Comparison of ENCODE assay signal across 8 cellular contexts in the genomic region with DNA sequence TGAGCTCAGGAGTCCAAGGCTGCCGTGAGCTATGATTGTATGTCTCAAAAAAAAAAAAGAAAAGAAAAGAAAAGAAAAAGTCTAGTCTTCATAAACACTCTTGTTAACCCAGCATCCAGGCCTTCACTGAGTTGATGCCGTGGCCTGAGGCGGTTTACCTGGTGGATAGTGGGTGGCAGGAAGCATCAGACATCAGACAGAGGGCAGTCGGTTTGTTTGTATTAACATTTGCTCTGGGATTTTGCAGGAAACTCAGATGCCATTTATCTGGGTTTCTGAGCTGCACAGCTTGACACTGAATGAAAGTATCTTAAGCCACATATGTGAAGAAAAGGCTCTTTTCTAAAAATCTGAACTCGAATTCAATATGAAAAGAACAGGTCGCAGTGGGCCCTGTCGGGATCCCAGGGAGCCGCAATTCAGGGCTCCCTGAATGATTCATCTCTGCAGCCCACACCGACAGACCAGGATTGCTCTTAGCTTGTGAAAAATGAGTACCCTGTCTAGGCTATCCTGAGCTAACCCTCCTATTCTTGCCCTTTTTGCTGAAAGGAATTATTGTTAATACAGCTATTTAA. TPM values are rescaled to one million over a fixed set of nuclear protein-coding genes. Genes with fewer than 3 reads are reported as not detected.
DNase-seq lines count a peak whose midpoint lies in the region; ATAC-seq and TF ChIP-seq lines count a peak whose summit lies in the region.

No MANE protein-coding gene starts in this region.

- no peak for TF ChIP-seq CTCF in esophagus muscularis mucosa (IDR thresholded peaks at IDR 0.05)
- no peak for TF ChIP-seq CTCF in gastrocnemius medialis (IDR thresholded peaks at IDR 0.05 in 4 of 5, conservative IDR thresholded peaks at IDR 0.05 in 1 of 5)

- no peak overlapping the region for H3K4me3 ChIP-seq in SJSA1
- H3K4me3 ChIP-seq in esophagus muscularis mucosa: peak overlapping the region; percentile 67 to 84 (median 74)
- H3K4me3 ChIP-seq in gastrocnemius medialis: peak overlapping the region; percentile 62 to 67 (median 64)

- H3K27ac ChIP-seq in SJSA1: peak overlapping the region; percentile 40
- H3K27ac ChIP-seq in esophagus muscularis mucosa (replicated peaks in 1 of 4): peak overlapping the region in 1 of 4 donors; percentile 45
- peak overlapping the region; percentile 87 to 92 (median 90) for H3K27ac ChIP-seq in gastrocnemius medialis

- TF ChIP-seq EP300 in esophagus muscularis mucosa (IDR thresholded peaks at IDR 0.05): no peak

- intact Hi-C loops in esophagus muscularis mucosa (cut with DNase I): no loop called here
- intact Hi-C loops in gastrocnemius medialis (cut with DNase I; ENCODE audit: low total_unique reads): no loop called here

- H3K9me3 ChIP-seq in SJSA1 (replicated peaks): no peaks in the 10 kb centered on the region
- H3K9me3 ChIP-seq in esophagus muscularis mucosa: no peaks in the 10 kb centered on the region
- no peaks in the 10 kb centered on the region for H3K9me3 ChIP-seq in gastrocnemius medialis

- DNase-seq in NCI-H1417 (lab: John Stamatoyannopoulos, UW) (peak in 2 of 3 experiments; percentile 35 to 75), NCI-H1417 treated with DMSO at 0.1 percent for 48 hours (lab: John Stamatoyannopoulos, UW) (no peak), SJSA1 (ENCODE audit: low read depth in 1 of 2, low spot score in 2 of 2) (no peak), esophagus muscularis mucosa (ENCODE audit: extremely low spot score) (no peak), gastrocnemius medialis (no peak), kidney glomerular epithelial cell (lab: John Stamatoyannopoulos, UW) (no peak), NOMO-1 (lab: John Stamatoyannopoulos, UW; ENCODE audit: unreplicated experiment in 2 of 2) (no peak)

- no peak for TF ChIP-seq POLR2A in esophagus muscularis mucosa (IDR thresholded peaks at IDR 0.05; ENCODE audit: low read depth)
- no peak for TF ChIP-seq POLR2A in gastrocnemius medialis (IDR thresholded peaks at IDR 0.05)

- no peak for ATAC-seq in gastrocnemius medialis
- ATAC-seq in HG03342 (IDR thresholded peaks at IDR 0.05; ENCODE audit: unreplicated experiment): no peak

- H3K27me3 ChIP-seq in SJSA1 (replicated peaks) (no peaks in the 10 kb centered on the region), esophagus muscularis mucosa (no peaks in the 10 kb centered on the region), gastrocnemius medialis (no peaks in the 10 kb centered on the region)

- 81% methylated on average over 9 of the region's 9 CpGs for WGBS in esophagus muscularis mucosa

- H3K36me3 ChIP-seq in SJSA1: no peaks in the 10 kb centered on the region; the same call in 1 of the 2 replicates
- no peaks in the 10 kb centered on the region for H3K36me3 ChIP-seq in esophagus muscularis mucosa
- no peaks in the 10 kb centered on the region for H3K36me3 ChIP-seq in gastrocnemius medialis

- in situ Hi-C loops in gastrocnemius medialis (cut with MboI; ENCODE audit: low sequenced_read_pairs in 4 of 4): no loop called here

- H3K4me1 ChIP-seq in SJSA1 (replicated peaks) (peaks cover 43% of the 10 kb centered on the region), esophagus muscularis mucosa (peaks cover 14 to 51% (median 42%) of the 10 kb centered on the region in 4 donors), gastrocnemius medialis (peaks cover 30 to 46% of the 10 kb centered on the region in 2 donors)

RNA-seq across cellular contexts. Expression of a gene that starts 1.1 kb away (rescaled TPM):
- total RNA-seq in SJSA1 (2014; rRNA removed; shearing (Covaris generic)): 1.3 TPM in 1 of 2 replicates, not detected in the other
- 10 to 100 TPM in 1 of 4 donors, 1 to 10 TPM in 3; 2.1 to 14.3 (median 5.1) TPM for total RNA-seq in esophagus muscularis mucosa
- total RNA-seq in gastrocnemius medialis: 10 to 100 TPM in 3 of 4 donors, 1 to 10 TPM in 1; 9.3 to 25.9 (median 23.7) TPM

RNA-seq across cellular contexts. Expression of a gene that starts 56.8 kb away (rescaled TPM):
- not detected in 2 replicates for total RNA-seq in SJSA1 (2014; rRNA removed; shearing (Covaris generic))
- total RNA-seq in esophagus muscularis mucosa: not detected
- total RNA-seq in gastrocnemius medialis: not detected

Comparison
In these comparisons a context has a peak if more than half of its experiments do, and no peak if none do; other contexts are left out.
1. DNase-seq: peak in NCI-H1417 (2 of 3); none in NCI-H1417 treated with DMSO at 0.1 percent for 48 hours (single experiment), SJSA1 (0 of 2), esophagus muscularis mucosa (single experiment), gastrocnemius medialis (0 of 2), kidney glomerular epithelial cell (single experiment) and NOMO-1 (0 of 2).